In the genomic region with DNA sequence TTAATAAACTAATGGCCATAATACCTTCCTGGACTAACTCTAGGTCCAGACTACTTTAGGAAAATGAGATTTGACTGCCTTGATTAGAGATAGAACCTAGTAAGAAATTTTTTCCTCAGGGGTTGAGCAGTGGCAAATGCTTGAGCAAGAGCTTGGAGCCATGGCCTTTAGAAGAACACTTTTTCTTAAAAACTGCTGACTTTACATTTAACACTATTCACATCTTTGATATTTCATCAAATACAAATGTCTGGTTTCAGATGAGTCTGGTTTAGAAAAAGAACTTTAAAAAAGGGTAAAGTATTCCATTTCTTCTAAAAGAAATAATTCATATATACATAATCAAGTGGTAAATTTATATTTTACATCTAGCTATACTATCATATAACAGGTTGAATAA, we compare ENCODE assay signal across 25 cellular contexts.
"Had no signal": no experiment of that assay in that cellular context is flagged by ENCODE, and none has a peak within 500 bp of the region (broad histone marks: within the 10 kb centered on the region; RNA-seq: fewer than 3 reads in every experiment).

No MANE protein-coding gene starts in this region.

- H3K4me3 ChIP-seq: coronary artery, esophagus squamous epithelium, gastrocnemius medialis, heart right ventricle, left lung, lower lobe of right lung, mucosa of descending colon had no signal

- H3K9me3 ChIP-seq: esophagus squamous epithelium, gastrocnemius medialis, left lung, lower lobe of right lung, mucosa of descending colon had no signal

- H3K36me3 ChIP-seq: esophagus squamous epithelium, gastrocnemius medialis, heart right ventricle, left lung, lower lobe of right lung had no signal

- H3K27me3 ChIP-seq: esophagus squamous epithelium, gastrocnemius medialis, heart right ventricle, left lung had no signal

- H3K4me1 ChIP-seq: esophagus squamous epithelium, gastrocnemius medialis, heart right ventricle, left lung, lower lobe of right lung had no signal

- DNase-seq: dermis blood vessel endothelial cell; effector CD8-positive, alpha-beta T cell; effector memory CD8-positive, alpha-beta T cell; endodermal cell; erythroblast; esophagus squamous epithelium; foreskin fibroblast; foreskin melanocyte; gastrocnemius medialis; glutamatergic neuron; head of caudate nucleus; heart right ventricle; hippocampal formation; islet precursor cell; left cardiac atrium; left lung; left ventricle myocardium superior; lower lobe of right lung; mesenchymal stem cell; mucosa of descending colon; naive B cell; naive thymus-derived CD8-positive, alpha-beta T cell had no signal

- ATAC-seq: effector memory CD8-positive, alpha-beta T cell; esophagus mucosa; gastrocnemius medialis; heart right ventricle; left cardiac atrium; left lung; left ventricle myocardium superior; lower lobe of right lung; mucosa of descending colon; naive thymus-derived CD8-positive, alpha-beta T cell had no signal

- H3K27ac ChIP-seq: coronary artery, epithelial cell of prostate, esophagus squamous epithelium, gastrocnemius medialis, heart right ventricle, left lung, lower lobe of right lung had no signal
